ENCODE assay signal across 27 cellular contexts in the genomic region with DNA sequence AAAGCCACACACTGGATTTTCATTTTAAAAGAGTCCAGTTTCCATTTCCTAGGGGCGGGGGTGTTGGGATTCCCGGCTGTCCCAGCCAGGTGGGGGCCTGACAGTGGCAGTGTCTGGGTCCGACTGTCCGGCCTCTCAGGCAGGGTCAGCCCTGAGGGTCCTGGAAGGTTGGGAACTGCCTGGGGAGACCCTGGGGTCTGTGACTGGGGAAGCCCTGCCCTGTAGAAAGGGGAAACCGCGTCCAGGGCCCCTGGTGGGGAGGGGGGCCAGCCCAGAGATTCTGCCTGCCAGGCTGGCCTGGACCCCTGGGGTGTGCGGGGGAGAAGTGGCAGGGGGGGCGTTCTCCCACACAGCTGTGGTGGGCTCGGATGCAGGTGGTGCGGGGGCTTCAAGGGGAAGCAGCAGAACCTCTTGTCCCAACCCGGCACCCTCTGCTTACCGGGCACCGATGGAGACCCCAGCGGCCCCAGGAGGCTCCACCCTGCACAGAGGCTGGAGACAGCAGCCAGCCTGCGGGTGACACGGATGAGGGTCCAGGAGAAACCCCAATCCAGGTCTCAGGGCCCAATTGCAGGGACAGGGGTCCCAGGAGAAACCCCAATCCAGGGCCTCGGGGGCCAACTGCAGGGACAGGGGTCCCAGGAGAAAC. TPM values are rescaled to one million over a fixed set of nuclear protein-coding genes. Genes with fewer than 3 reads are reported as not detected.
"Had no signal": no experiment of that assay in that cellular context is flagged by ENCODE, and none has a peak within 500 bp of the region (broad histone marks: within the 10 kb centered on the region; RNA-seq: fewer than 3 reads in every experiment).

No MANE protein-coding gene starts in this region.

- H3K27ac Mint-ChIP-seq: IgD-negative memory B cell had no signal

- ATAC-seq: K562, Panc1, PC-3, SK-N-SH treated with all-trans-retinoic acid at 6 μM for 48 hours had no signal

- H3K9ac ChIP-seq: KMS-11 had no signal

- H3K4me3 ChIP-seq: K562, SJCRH30 had no signal

- H3K36me3 ChIP-seq: SJCRH30 had no signal

- H3K36me3 Mint-ChIP-seq: IgD-negative memory B cell had no signal

- FAIRE-seq: HTR-8/SVneo, K562 had no signal

- DNase-seq: Kasumi-1, MM.1S, NCI-H1092 treated with DMSO at 0.1 percent for 48 hours, NCI-H1436, NCI-H187, NCI-H2029, NCI-H2081 treated with DMSO at 0.1 percent for 48 hours, NCI-H2171, NCI-H226, NCI-H446, NCI-H510A, NCI-H524 treated with DMSO at 0.1 percent for 48 hours, NCI-H69, NCI-H774, PC-3, SHP77 treated with DMSO at 0.1 percent for 48 hours, SJCRH30 had no signal

- H3K27ac ChIP-seq: HL-60, KMS-11, RWPE1, SJCRH30 had no signal

- H3K27me3 ChIP-seq: SJCRH30 had no signal

RNA-seq across cellular contexts. Expression of a gene that starts 4.9 kb away (rescaled TPM):
- total RNA-seq: K562, M059J, OCI-LY7, PC-3, SJCRH30 had no signal
- polyA plus RNA-seq: IgD-negative memory B cell, K562 had no signal

RNA-seq across cellular contexts. Expression of a gene that starts 15.7 kb away (rescaled TPM):
- total RNA-seq: M059J, OCI-LY7, PC-3 had no signal
